ENCODE assay signal across 8 cellular contexts in genomic region chr1:155139895-155140629, GRCh38. TPM values are rescaled to one million over a fixed set of nuclear protein-coding genes. Genes with fewer than 3 reads are reported as not detected.
DNase-seq lines count a peak whose midpoint lies in the region; ATAC-seq and TF ChIP-seq lines count a peak whose summit lies in the region.

Gene DPM3 (minus strand): TSS chr1:155140531. CDS start chr1:155140240, 291 bp downstream.

- CTCF ChIA-PET in T-cell (lab: Charles Lee) = no interaction called here

- POLR2A ChIA-PET in T-cell (lab: Charles Lee) = no interaction called here

- DNase-seq in GF-D8 (lab: John Stamatoyannopoulos, UW) = peak; percentile 45
- peak; percentile 85 to 93 (median 89) for DNase-seq in NCI-H1417 (lab: John Stamatoyannopoulos, UW)
- DNase-seq in T-cell = peak; percentile 73 to 93 (median 86)
- peak; percentile 93 for DNase-seq in activated naive CD8-positive, alpha-beta T cell treated with anti-CD3 and anti-CD28 coated beads, Interleukin-2, amount 50 U/mL, for 24 hours
- peak; percentile 84 to 88 for DNase-seq in cardiac muscle cell (ENCODE audit: low read depth in 1 of 2, low spot score in 1 of 2)
- DNase-seq in pons (ENCODE audit: low spot score) = peak; percentile 91
- DNase-seq in transverse colon = peak; percentile 93

- H3K9me3 Mint-ChIP-seq in T-cell = no peaks in the 10 kb centered on the region
- H3K9me3 Mint-ChIP-seq in activated naive CD8-positive, alpha-beta T cell treated with anti-CD3 and anti-CD28 coated beads, Interleukin-2, amount 50 U/mL, for 24 hours = no peaks in the 10 kb centered on the region

- H3K36me3 ChIP-seq in cardiac muscle cell = no peaks in the 10 kb centered on the region
- no peaks in the 10 kb centered on the region for H3K36me3 ChIP-seq in transverse colon

- H3K27me3 ChIP-seq in cardiac muscle cell (no peaks in the 10 kb centered on the region), transverse colon (peaks cover 5% of the 10 kb centered on the region)

- TF ChIP-seq CTCF in cardiac muscle cell (IDR thresholded peaks at IDR 0.05; ENCODE audit: low read depth, low read length) (no peak), transverse colon (IDR thresholded peaks at IDR 0.05) (no peak)

- peak; percentile 83 for TF ChIP-seq POLR2A in transverse colon (IDR thresholded peaks at IDR 0.05)

- peak within 1 kb of the TSS; percentile 97 to 98 (median 98) for H3K4me3 Mint-ChIP-seq in T-cell
- H3K4me3 Mint-ChIP-seq in activated naive CD8-positive, alpha-beta T cell treated with anti-CD3 and anti-CD28 coated beads, Interleukin-2, amount 50 U/mL, for 24 hours = peak within 1 kb of the TSS; percentile 99

- peak within 1 kb of the TSS; percentile 95 to 98 for H3K27ac Mint-ChIP-seq in T-cell
- H3K27ac Mint-ChIP-seq in activated naive CD8-positive, alpha-beta T cell treated with anti-CD3 and anti-CD28 coated beads, Interleukin-2, amount 50 U/mL, for 24 hours = peak within 1 kb of the TSS; percentile 91

- H3K36me3 Mint-ChIP-seq in T-cell = peaks cover 5% of the 10 kb centered on the region
- peaks cover 21% of the 10 kb centered on the region for H3K36me3 Mint-ChIP-seq in activated naive CD8-positive, alpha-beta T cell treated with anti-CD3 and anti-CD28 coated beads, Interleukin-2, amount 50 U/mL, for 24 hours (ENCODE audit: low read depth)

- H3K9me3 ChIP-seq in cardiac muscle cell (ENCODE audit: low read depth) (no peaks in the 10 kb centered on the region), transverse colon (no peaks in the 10 kb centered on the region)

- peak; percentile 62 for ATAC-seq in HG02588 (IDR thresholded peaks at IDR 0.05; ENCODE audit: unreplicated experiment)
- ATAC-seq in T-cell (replicated peaks in 1 of 4) = peak; percentile 73 to 75 (median 74)
- ATAC-seq in activated naive CD8-positive, alpha-beta T cell treated with anti-CD3 and anti-CD28 coated beads, Interleukin-2, amount 50 U/mL, for 24 hours = peak; percentile 75

- peaks cover 0 to 2% of the 10 kb centered on the region in 2 donors for H3K27me3 Mint-ChIP-seq in T-cell
- no peaks in the 10 kb centered on the region for H3K27me3 Mint-ChIP-seq in activated naive CD8-positive, alpha-beta T cell treated with anti-CD3 and anti-CD28 coated beads, Interleukin-2, amount 50 U/mL, for 24 hours

- in situ Hi-C loops in transverse colon (cut with MboI; ENCODE audit: low pct_ligation_motif_present in 1 of 4, low pct_unique_long_range_greater_than_20kb in 1 of 4, low sequenced_read_pairs in 3 of 4) = no loop called here

- peaks cover 6% of the 10 kb centered on the region for H3K4me1 ChIP-seq in cardiac muscle cell (ENCODE audit: low read depth)
- H3K4me1 ChIP-seq in transverse colon = peaks cover 10 to 42% (median 34%) of the 10 kb centered on the region in 4 donors

- TF ChIP-seq EP300 in transverse colon (IDR thresholded peaks at IDR 0.05; ENCODE audit: low read depth) = no peak

- intact Hi-C loops in transverse colon (cut with DNase I; ENCODE audit: low total_unique reads) = no loop called here

- H3K27ac ChIP-seq in cardiac muscle cell (peak within 1 kb of the TSS; percentile 80), transverse colon (peak within 1 kb of the TSS; percentile 87 to 99 (median 95))

- H3K4me3 ChIP-seq in cardiac muscle cell = peak within 1 kb of the TSS; percentile 83
- peak within 1 kb of the TSS; percentile 48 to 94 (median 67) for H3K4me3 ChIP-seq in transverse colon

- WGBS in transverse colon (ENCODE audit: low coverage in 1 of 2), 2 donors = 2 to 4% methylated on average over 5 to 35 of the region's 42 CpGs

- peaks cover 39 to 49% (median 42%) of the 10 kb centered on the region in 3 donors for H3K4me1 Mint-ChIP-seq in T-cell
- peaks cover 41% of the 10 kb centered on the region for H3K4me1 Mint-ChIP-seq in activated naive CD8-positive, alpha-beta T cell treated with anti-CD3 and anti-CD28 coated beads, Interleukin-2, amount 50 U/mL, for 24 hours

RNA-seq across cellular contexts. Expression of gene DPM3, which starts in this region (rescaled TPM):
- total RNA-seq in T-cell = 10 to 100 TPM; 26.9 to 70.7 (median 64.5) TPM
- 102 and 114 TPM in 2 replicates for total RNA-seq in cardiac muscle cell
- polyA plus RNA-seq in cardiac muscle cell = 105 and 110 TPM in 2 replicates
- 100 to 1,000 TPM in 1 of 4 donors, 10 to 100 TPM in 2, 1 to 10 TPM in 1; 7.2 to 130 (median 62.6) TPM for total RNA-seq in transverse colon

Comparison
In these comparisons a context has a peak if more than half of its experiments do, and no peak if none do; other contexts are left out.
1. Peak in every context shown above with its lines: DNase-seq, ATAC-seq, H3K4me3 ChIP-seq and H3K27ac ChIP-seq.